9 cellular contexts compared by ENCODE assay signal in genomic region chr18:616380-616995, GRCh38. TPM values are rescaled to one million over a fixed set of nuclear protein-coding genes. Genes with fewer than 3 reads are reported as not detected.
DNase-seq lines count a peak whose midpoint lies in the region; ATAC-seq and TF ChIP-seq lines count a peak whose summit lies in the region.
"Had no signal": no experiment of that assay in that cellular context is flagged by ENCODE, and none has a peak within 500 bp of the region (broad histone marks: within the 10 kb centered on the region; RNA-seq: fewer than 3 reads in every experiment).

No MANE protein-coding gene starts in this region.

- ATAC-seq in stimulated activated naive CD8-positive, alpha-beta T cell treated with anti-CD3 and anti-CD28 coated beads, Interleukin-15, amount 100 ng/mL, for 72 hours = peak; percentile 53
- no peak for ATAC-seq in stimulated activated naive CD8-positive, alpha-beta T cell treated with anti-CD3 and anti-CD28 coated beads, Interleukin-15, Interleukin-2, amounts not matched to agents 100 U/mL and 50 U/mL, for 24 hours
- ATAC-seq in right cardiac atrium = peak; percentile 64 to 75

- no peaks in the 10 kb centered on the region for H3K36me3 ChIP-seq in WERI-Rb-1

- WGBS in right cardiac atrium = 31% methylated on average over 4 of the region's 4 CpGs

- no peaks in the 10 kb centered on the region for H3K4me1 ChIP-seq in right cardiac atrium (ENCODE audit: control insufficient read depth, insufficient read depth, low read length)

- H3K36me3 Mint-ChIP-seq in T-helper 2 cell treated with Interferon-gamma antibody and Interleukin-4, amounts not matched to agents 5 μg/mL and 100 μg/mL, for 36 hours (ENCODE audit: low read depth) = no peaks in the 10 kb centered on the region
- H3K36me3 Mint-ChIP-seq: activated naive CD4-positive, alpha-beta T cell treated with anti-CD3 and anti-CD28 coated beads, Interleukin-2, amount 50 U/mL, for 72 hours had no signal

- intact Hi-C loops in right cardiac atrium (cut with DNase I) = loop anchor here (5.0 to 10.0 kb wide), 4 partner anchors 162 to 329 kb away; no protein-coding TSS in a partner anchor

- DNase-seq in stimulated activated naive CD8-positive, alpha-beta T cell treated with anti-CD3 and anti-CD28 coated beads, Interleukin-15, amount 100 ng/mL, for 72 hours = no peak
- no peak for DNase-seq in stimulated activated naive CD8-positive, alpha-beta T cell treated with anti-CD3 and anti-CD28 coated beads, Interleukin-15, Interleukin-2, amounts not matched to agents 100 U/mL and 50 U/mL, for 24 hours
- peak; percentile 33 for DNase-seq in NCI-H1694 (lab: John Stamatoyannopoulos, UW)
- no peak for DNase-seq in WERI-Rb-1
- DNase-seq in right cardiac atrium = no peak
- peak; percentile 83 for DNase-seq in superior temporal gyrus (ENCODE audit: extremely low spot score)
- DNase-seq in T-helper 2 cell treated with Interferon-gamma antibody and Interleukin-4, amounts not matched to agents 5 μg/mL and 100 μg/mL, for 36 hours (ENCODE audit: low spot score) = no peak
- no peak for DNase-seq in C1 segment of cervical spinal cord (lab: John Stamatoyannopoulos, UW)

- no peaks in the 10 kb centered on the region for H3K27me3 Mint-ChIP-seq in stimulated activated naive CD8-positive, alpha-beta T cell treated with anti-CD3 and anti-CD28 coated beads, Interleukin-15, amount 100 ng/mL, for 72 hours
- peaks cover 35% of the 10 kb centered on the region for H3K27me3 Mint-ChIP-seq in T-helper 2 cell treated with Interferon-gamma antibody and Interleukin-4, amounts not matched to agents 5 μg/mL and 100 μg/mL, for 36 hours (ENCODE audit: low read depth)

- no peak overlapping the region for H3K4me3 Mint-ChIP-seq in stimulated activated naive CD8-positive, alpha-beta T cell treated with anti-CD3 and anti-CD28 coated beads, Interleukin-15, amount 100 ng/mL, for 72 hours
- H3K4me3 Mint-ChIP-seq in T-helper 2 cell treated with Interferon-gamma antibody and Interleukin-4, amounts not matched to agents 5 μg/mL and 100 μg/mL, for 36 hours = no peak overlapping the region

- H3K27ac ChIP-seq in WERI-Rb-1 (no peak overlapping the region), right cardiac atrium (ENCODE audit: low read length) (no peak overlapping the region)

- H3K27ac Mint-ChIP-seq in stimulated activated naive CD8-positive, alpha-beta T cell treated with anti-CD3 and anti-CD28 coated beads, Interleukin-15, amount 100 ng/mL, for 72 hours = no peak overlapping the region
- H3K27ac Mint-ChIP-seq in T-helper 2 cell treated with Interferon-gamma antibody and Interleukin-4, amounts not matched to agents 5 μg/mL and 100 μg/mL, for 36 hours = no peak overlapping the region
- H3K27ac Mint-ChIP-seq: activated naive CD4-positive, alpha-beta T cell treated with anti-CD3 and anti-CD28 coated beads, Interleukin-2, amount 50 U/mL, for 72 hours had no signal

- no peak overlapping the region for H3K4me3 ChIP-seq in WERI-Rb-1 (ENCODE audit: low read depth, low read length)
- H3K4me3 ChIP-seq in right cardiac atrium (ENCODE audit: low read length) = no peak overlapping the region

- H3K9me3 Mint-ChIP-seq in stimulated activated naive CD8-positive, alpha-beta T cell treated with anti-CD3 and anti-CD28 coated beads, Interleukin-15, amount 100 ng/mL, for 72 hours = no peaks in the 10 kb centered on the region
- H3K9me3 Mint-ChIP-seq in T-helper 2 cell treated with Interferon-gamma antibody and Interleukin-4, amounts not matched to agents 5 μg/mL and 100 μg/mL, for 36 hours = no peaks in the 10 kb centered on the region
- H3K9me3 Mint-ChIP-seq: activated naive CD4-positive, alpha-beta T cell treated with anti-CD3 and anti-CD28 coated beads, Interleukin-2, amount 50 U/mL, for 72 hours had no signal

- no peaks in the 10 kb centered on the region for H3K4me1 Mint-ChIP-seq in stimulated activated naive CD8-positive, alpha-beta T cell treated with anti-CD3 and anti-CD28 coated beads, Interleukin-15, amount 100 ng/mL, for 72 hours
- H3K4me1 Mint-ChIP-seq in T-helper 2 cell treated with Interferon-gamma antibody and Interleukin-4, amounts not matched to agents 5 μg/mL and 100 μg/mL, for 36 hours (ENCODE audit: low read depth) = no peaks in the 10 kb centered on the region

- TF ChIP-seq CTCF in WERI-Rb-1 (IDR thresholded peaks at IDR 0.05; ENCODE audit: low read depth, low read length) = peak; percentile 42; the same call in 1 of the 2 replicates

- H3K27me3 ChIP-seq in WERI-Rb-1 (ENCODE audit: insufficient read depth, low read depth, severe bottlenecking) = no peaks in the 10 kb centered on the region
- no peaks in the 10 kb centered on the region for H3K27me3 ChIP-seq in right cardiac atrium (ENCODE audit: control insufficient read depth, insufficient read depth)

- no peaks in the 10 kb centered on the region for H3K9me3 ChIP-seq in WERI-Rb-1 (ENCODE audit: severe bottlenecking)
- no peaks in the 10 kb centered on the region for H3K9me3 ChIP-seq in right cardiac atrium (ENCODE audit: control insufficient read depth, low read length)

RNA-seq across cellular contexts. Expression of gene CLUL1, which starts 19.7 kb away (rescaled TPM):
- total RNA-seq in right cardiac atrium = 1 to 10 TPM in 1 of 4 donors, under 1 TPM in 1, not detected in 2; 0.71 to 1.5 TPM
- polyA plus RNA-seq in right cardiac atrium = not detected
- total RNA-seq: activated naive CD4-positive, alpha-beta T cell treated with anti-CD3 and anti-CD28 coated beads, Interleukin-2, amount 50 U/mL, for 72 hours had no signal

RNA-seq across cellular contexts. Expression of gene CETN1, which starts 36.3 kb away (rescaled TPM):
- total RNA-seq in right cardiac atrium = not detected
- not detected for polyA plus RNA-seq in right cardiac atrium
- total RNA-seq: activated naive CD4-positive, alpha-beta T cell treated with anti-CD3 and anti-CD28 coated beads, Interleukin-2, amount 50 U/mL, for 72 hours had no signal

RNA-seq across cellular contexts. Expression of gene TYMS, which starts 41.0 kb away (rescaled TPM):
- 1 to 10 TPM; 1.5 to 6.6 (median 3.1) TPM for total RNA-seq in right cardiac atrium
- 1.4 TPM for polyA plus RNA-seq in right cardiac atrium

Comparison
In these comparisons a context has a peak if more than half of its experiments do, and no peak if none do; other contexts are left out.
1. DNase-seq: peak in NCI-H1694 (single experiment) and superior temporal gyrus (single experiment); none in stimulated activated naive CD8-positive, alpha-beta T cell treated with anti-CD3 and anti-CD28 coated beads, Interleukin-15, amount 100 ng/mL, for 72 hours (0 of 2), stimulated activated naive CD8-positive, alpha-beta T cell treated with anti-CD3 and anti-CD28 coated beads, Interleukin-15, Interleukin-2, amounts not matched to agents 100 U/mL and 50 U/mL, for 24 hours (single experiment), WERI-Rb-1 (single experiment), right cardiac atrium (0 of 3), T-helper 2 cell treated with Interferon-gamma antibody and Interleukin-4, amounts not matched to agents 5 μg/mL and 100 μg/mL, for 36 hours (single experiment) and C1 segment of cervical spinal cord (0 of 14).